In the genomic region with DNA sequence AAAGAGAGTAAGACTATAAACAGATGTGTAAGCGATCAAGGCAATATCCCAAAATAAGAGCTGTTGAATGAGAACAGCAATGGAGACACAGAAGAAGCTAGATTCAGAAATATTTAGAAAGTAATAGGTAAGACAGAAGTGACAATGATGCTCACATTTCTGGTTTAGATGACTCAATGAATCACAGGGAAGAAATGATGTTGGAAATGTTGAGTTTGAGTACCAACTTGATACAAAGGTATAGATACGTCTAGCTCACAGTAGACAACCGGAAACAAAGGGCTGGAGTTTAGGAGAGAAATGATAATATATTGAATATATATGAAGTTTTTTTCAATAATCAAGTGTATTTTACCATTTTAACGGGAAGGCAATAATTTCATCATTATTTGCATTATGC, we compare ENCODE assay signal across 25 cellular contexts. TPM values are rescaled to one million over a fixed set of nuclear protein-coding genes. Genes with fewer than 3 reads are reported as not detected.
A peak's percentile ranks its signal among the peaks of the same experiment; 100 is the strongest.
DNase-seq lines count a peak whose midpoint lies in the region; ATAC-seq and TF ChIP-seq lines count a peak whose summit lies in the region.
"Had no signal": no experiment of that assay in that cellular context is flagged by ENCODE, and none has a peak within 500 bp of the region (broad histone marks: within the 10 kb centered on the region; RNA-seq: fewer than 3 reads in every experiment).

No MANE protein-coding gene starts in this region.

- DNase-seq in activated CD4-positive, CD25-positive, alpha-beta regulatory T cell treated with anti-CD3 and anti-CD28 coated beads, Interleukin-2, amount 50 U/mL, for 72 hours, result no peak
- DNase-seq in activated naive CD4-positive, alpha-beta T cell treated with Interleukin-2 at 50 U/mL for 16 hours, result no peak
- no peak for DNase-seq in WTC11 (ENCODE audit: low spot score)
- no peak for DNase-seq in stimulated activated effector memory CD8-positive, alpha-beta T cell treated with anti-CD3 and anti-CD28 coated beads, Interleukin-12 subunit alpha, Interleukin-12 subunit beta, amount 100 ng/mL, for 72 hours (ENCODE audit: low spot score in 2 of 2)
- DNase-seq in vagina (ENCODE audit: extremely low spot score in 2 of 2), result no peak
- DNase-seq: Calu3, DMS79 treated with DMSO at 0.1 percent for 48 hours, GF-D8, GOT3, NCI-H1048, NCI-H1417, NCI-H1694, NCI-H2029 treated with DMSO at 0.1 percent for 48 hours, NCI-H446 treated with DMSO at 0.1 percent for 48 hours, NCI-H526, NCI-H82, PC-9 had no signal

- ATAC-seq in activated CD4-positive, CD25-positive, alpha-beta regulatory T cell treated with anti-CD3 and anti-CD28 coated beads, Interleukin-2, amount 50 U/mL, for 24 hours, result peak; percentile 36 to 49
- no peak for ATAC-seq in WTC11
- ATAC-seq in stimulated activated effector memory CD8-positive, alpha-beta T cell treated with anti-CD3 and anti-CD28 coated beads, Interleukin-12 subunit alpha, Interleukin-12 subunit beta, amount 100 ng/mL, for 72 hours, result peak; percentile 39
- ATAC-seq: Right ventricle myocardium inferior had no signal

- H3K9me3 ChIP-seq in vagina, result no peaks in the 10 kb centered on the region
- H3K9me3 ChIP-seq: HAP-1 had no signal

- TF ChIP-seq CTCF in WTC11 (IDR thresholded peaks at IDR 0.05) (no peak), vagina (IDR thresholded peaks at IDR 0.05) (no peak)

- no peaks in the 10 kb centered on the region for H3K36me3 ChIP-seq in vagina

- peak overlapping the region; percentile 7 for H3K27ac Mint-ChIP-seq in activated naive CD4-positive, alpha-beta T cell treated with anti-CD3 and anti-CD28 coated beads, Interleukin-2, amount 50 U/mL, for 24 hours
- H3K27ac Mint-ChIP-seq in WTC11, result peak overlapping the region; percentile 55; the same call in 1 of the 2 replicates
- H3K27ac Mint-ChIP-seq in stimulated activated effector memory CD8-positive, alpha-beta T cell treated with anti-CD3 and anti-CD28 coated beads, Interleukin-12 subunit alpha, Interleukin-12 subunit beta, amount 100 ng/mL, for 72 hours, result no peak overlapping the region
- H3K27ac Mint-ChIP-seq: B cell had no signal

- intact Hi-C loops in vagina (cut with DNase I), result no loop called here

- no peaks in the 10 kb centered on the region for H3K27me3 Mint-ChIP-seq in activated naive CD4-positive, alpha-beta T cell treated with anti-CD3 and anti-CD28 coated beads, Interleukin-2, amount 50 U/mL, for 24 hours
- no peaks in the 10 kb centered on the region for H3K27me3 Mint-ChIP-seq in WTC11 (ENCODE audit: low read depth)
- H3K27me3 Mint-ChIP-seq: B cell had no signal

- H3K9me3 Mint-ChIP-seq in activated naive CD4-positive, alpha-beta T cell treated with anti-CD3 and anti-CD28 coated beads, Interleukin-2, amount 50 U/mL, for 24 hours, result no peaks in the 10 kb centered on the region
- peaks cover 5% of the 10 kb centered on the region; the same call in 1 of the 2 replicates for H3K9me3 Mint-ChIP-seq in WTC11
- no peaks in the 10 kb centered on the region for H3K9me3 Mint-ChIP-seq in stimulated activated effector memory CD8-positive, alpha-beta T cell treated with anti-CD3 and anti-CD28 coated beads, Interleukin-12 subunit alpha, Interleukin-12 subunit beta, amount 100 ng/mL, for 72 hours
- H3K9me3 Mint-ChIP-seq: CD14-positive monocyte had no signal

- peaks cover 67% of the 10 kb centered on the region for H3K4me1 Mint-ChIP-seq in activated naive CD4-positive, alpha-beta T cell treated with anti-CD3 and anti-CD28 coated beads, Interleukin-2, amount 50 U/mL, for 24 hours
- H3K4me1 Mint-ChIP-seq in WTC11, result peaks cover 19% of the 10 kb centered on the region
- peaks cover 54% of the 10 kb centered on the region for H3K4me1 Mint-ChIP-seq in stimulated activated effector memory CD8-positive, alpha-beta T cell treated with anti-CD3 and anti-CD28 coated beads, Interleukin-12 subunit alpha, Interleukin-12 subunit beta, amount 100 ng/mL, for 72 hours

- CTCF ChIA-PET in WTC11 (lab: Charles Lee), result interaction anchor here (0.7 kb wide), 1 partner anchor 108 kb away, joined by 4 read pairs; no protein-coding TSS in a partner anchor

- no peaks in the 10 kb centered on the region for H3K27me3 ChIP-seq in vagina

- H3K4me1 ChIP-seq in vagina, result peaks cover 54% of the 10 kb centered on the region

- peaks cover 7% of the 10 kb centered on the region for H3K36me3 Mint-ChIP-seq in activated naive CD4-positive, alpha-beta T cell treated with anti-CD3 and anti-CD28 coated beads, Interleukin-2, amount 50 U/mL, for 24 hours
- H3K36me3 Mint-ChIP-seq in WTC11, result peaks cover 7% of the 10 kb centered on the region
- H3K36me3 Mint-ChIP-seq in stimulated activated effector memory CD8-positive, alpha-beta T cell treated with anti-CD3 and anti-CD28 coated beads, Interleukin-12 subunit alpha, Interleukin-12 subunit beta, amount 100 ng/mL, for 72 hours, result peaks cover 57% of the 10 kb centered on the region

- H3K4me3 ChIP-seq in vagina, result no peak overlapping the region
- H3K4me3 ChIP-seq: HAP-1, PC-9 had no signal

- H3K27ac ChIP-seq in vagina, result no peak overlapping the region
- H3K27ac ChIP-seq: 22Rv1, HL-60, PC-9 had no signal

- POLR2A ChIA-PET in WTC11 (lab: Charles Lee), result interaction anchor here (0.7 kb wide), 1 partner anchor 31 kb away, joined by 4 read pairs; no protein-coding TSS in a partner anchor

- H3K4me3 Mint-ChIP-seq in activated naive CD4-positive, alpha-beta T cell treated with anti-CD3 and anti-CD28 coated beads, Interleukin-2, amount 50 U/mL, for 24 hours, result no peak overlapping the region
- H3K4me3 Mint-ChIP-seq in WTC11, result no peak overlapping the region
- H3K4me3 Mint-ChIP-seq in stimulated activated effector memory CD8-positive, alpha-beta T cell treated with anti-CD3 and anti-CD28 coated beads, Interleukin-12 subunit alpha, Interleukin-12 subunit beta, amount 100 ng/mL, for 72 hours, result no peak overlapping the region
- H3K4me3 Mint-ChIP-seq: B cell, CD14-positive monocyte had no signal

- TF ChIP-seq POLR2A in vagina (IDR thresholded peaks at IDR 0.05), result no peak

TF ChIP-seq in WTC11, 78 proteins besides CTCF, POLR2A, EP300 and RAD21 (continues in another document):
- TF ChIP-seq SOX15 (CRISPR knock-in tag; IDR thresholded peaks at IDR 0.05) (no peak), JAZF1 (CRISPR knock-in tag; IDR thresholded peaks at IDR 0.05) (no peak), TP53 (CRISPR knock-in tag; IDR thresholded peaks at IDR 0.05) (no peak), MYBL2 (CRISPR knock-in tag; IDR thresholded peaks at IDR 0.05) (no peak), IRF2 (CRISPR knock-in tag; IDR thresholded peaks at IDR 0.05; ENCODE audit: borderline replicate concordance, low read depth) (no peak), NFE2L1 (CRISPR knock-in tag; IDR thresholded peaks at IDR 0.05) (no peak)
- TF ChIP-seq, protein P1, sequence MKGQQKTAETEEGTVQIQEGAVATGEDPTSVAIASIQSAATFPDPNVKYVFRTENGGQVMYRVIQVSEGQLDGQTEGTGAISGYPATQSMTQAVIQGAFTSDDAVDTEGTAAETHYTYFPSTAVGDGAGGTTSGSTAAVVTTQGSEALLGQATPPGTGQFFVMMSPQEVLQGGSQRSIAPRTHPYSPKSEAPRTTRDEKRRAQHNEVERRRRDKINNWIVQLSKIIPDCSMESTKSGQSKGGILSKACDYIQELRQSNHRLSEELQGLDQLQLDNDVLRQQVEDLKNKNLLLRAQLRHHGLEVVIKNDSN (CRISPR knock-in tag; IDR thresholded peaks at IDR 0.05), result no peak
- TF ChIP-seq, protein P2, sequence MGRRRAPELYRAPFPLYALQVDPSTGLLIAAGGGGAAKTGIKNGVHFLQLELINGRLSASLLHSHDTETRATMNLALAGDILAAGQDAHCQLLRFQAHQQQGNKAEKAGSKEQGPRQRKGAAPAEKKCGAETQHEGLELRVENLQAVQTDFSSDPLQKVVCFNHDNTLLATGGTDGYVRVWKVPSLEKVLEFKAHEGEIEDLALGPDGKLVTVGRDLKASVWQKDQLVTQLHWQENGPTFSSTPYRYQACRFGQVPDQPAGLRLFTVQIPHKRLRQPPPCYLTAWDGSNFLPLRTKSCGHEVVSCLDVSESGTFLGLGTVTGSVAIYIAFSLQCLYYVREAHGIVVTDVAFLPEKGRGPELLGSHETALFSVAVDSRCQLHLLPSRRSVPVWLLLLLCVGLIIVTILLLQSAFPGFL (CRISPR knock-in tag; IDR thresholded peaks at IDR 0.05; ENCODE audit: borderline replicate concordance), result no peak
- TF ChIP-seq, protein P3, sequence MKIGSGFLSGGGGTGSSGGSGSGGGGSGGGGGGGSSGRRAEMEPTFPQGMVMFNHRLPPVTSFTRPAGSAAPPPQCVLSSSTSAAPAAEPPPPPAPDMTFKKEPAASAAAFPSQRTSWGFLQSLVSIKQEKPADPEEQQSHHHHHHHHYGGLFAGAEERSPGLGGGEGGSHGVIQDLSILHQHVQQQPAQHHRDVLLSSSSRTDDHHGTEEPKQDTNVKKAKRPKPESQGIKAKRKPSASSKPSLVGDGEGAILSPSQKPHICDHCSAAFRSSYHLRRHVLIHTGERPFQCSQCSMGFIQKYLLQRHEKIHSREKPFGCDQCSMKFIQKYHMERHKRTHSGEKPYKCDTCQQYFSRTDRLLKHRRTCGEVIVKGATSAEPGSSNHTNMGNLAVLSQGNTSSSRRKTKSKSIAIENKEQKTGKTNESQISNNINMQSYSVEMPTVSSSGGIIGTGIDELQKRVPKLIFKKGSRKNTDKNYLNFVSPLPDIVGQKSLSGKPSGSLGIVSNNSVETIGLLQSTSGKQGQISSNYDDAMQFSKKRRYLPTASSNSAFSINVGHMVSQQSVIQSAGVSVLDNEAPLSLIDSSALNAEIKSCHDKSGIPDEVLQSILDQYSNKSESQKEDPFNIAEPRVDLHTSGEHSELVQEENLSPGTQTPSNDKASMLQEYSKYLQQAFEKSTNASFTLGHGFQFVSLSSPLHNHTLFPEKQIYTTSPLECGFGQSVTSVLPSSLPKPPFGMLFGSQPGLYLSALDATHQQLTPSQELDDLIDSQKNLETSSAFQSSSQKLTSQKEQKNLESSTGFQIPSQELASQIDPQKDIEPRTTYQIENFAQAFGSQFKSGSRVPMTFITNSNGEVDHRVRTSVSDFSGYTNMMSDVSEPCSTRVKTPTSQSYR (CRISPR knock-in tag; IDR thresholded peaks at IDR 0.05), result no peak
- TF ChIP-seq, protein P4, sequence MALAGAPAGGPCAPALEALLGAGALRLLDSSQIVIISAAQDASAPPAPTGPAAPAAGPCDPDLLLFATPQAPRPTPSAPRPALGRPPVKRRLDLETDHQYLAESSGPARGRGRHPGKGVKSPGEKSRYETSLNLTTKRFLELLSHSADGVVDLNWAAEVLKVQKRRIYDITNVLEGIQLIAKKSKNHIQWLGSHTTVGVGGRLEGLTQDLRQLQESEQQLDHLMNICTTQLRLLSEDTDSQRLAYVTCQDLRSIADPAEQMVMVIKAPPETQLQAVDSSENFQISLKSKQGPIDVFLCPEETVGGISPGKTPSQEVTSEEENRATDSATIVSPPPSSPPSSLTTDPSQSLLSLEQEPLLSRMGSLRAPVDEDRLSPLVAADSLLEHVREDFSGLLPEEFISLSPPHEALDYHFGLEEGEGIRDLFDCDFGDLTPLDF (CRISPR knock-in tag; IDR thresholded peaks at IDR 0.05), result no peak

RNA-seq across cellular contexts. Expression of a gene that starts 6.5 kb away (rescaled TPM):
- 42.1 to 46.9 TPM (median 44.5 TPM) in 3 replicates for total RNA-seq in WTC11 (2021)
- total RNA-seq in vagina, result 24.1 TPM

RNA-seq across cellular contexts. Expression of a gene that starts 30.2 kb away (rescaled TPM):
- total RNA-seq in WTC11 (2021), result 88.9 to 93.9 TPM (median 93.1 TPM) in 3 replicates
- 42.7 TPM for total RNA-seq in vagina

RNA-seq across cellular contexts. Expression of a gene that starts 42.1 kb away (rescaled TPM):
- total RNA-seq in WTC11 (2021) (34.7 to 43.7 TPM (median 38.1 TPM) in 3 replicates), vagina (19.2 TPM)

RNA-seq across cellular contexts. Expression of a gene that starts 47.0 kb away (rescaled TPM):
- total RNA-seq in WTC11 (2021) (185 to 204 TPM (median 193 TPM) in 3 replicates), vagina (77.8 TPM)

RNA-seq across cellular contexts. Expression of a gene that starts 51.4 kb away (rescaled TPM):
- total RNA-seq in WTC11 (2021), result 33.1 to 35.2 TPM (median 34.6 TPM) in 3 replicates
- total RNA-seq in vagina, result 15.2 TPM
